Comparison of ENCODE assay signal across 20 cellular contexts in genomic region chr12:39047539-39048078, GRCh38.
DNase-seq lines count a peak whose midpoint lies in the region; ATAC-seq and TF ChIP-seq lines count a peak whose summit lies in the region.
"Had no signal": no experiment of that assay in that cellular context is flagged by ENCODE, and none has a peak within 500 bp of the region (broad histone marks: within the 10 kb centered on the region; RNA-seq: fewer than 3 reads in every experiment).

No MANE protein-coding gene starts in this region.

- no peak overlapping the region for H3K4me3 Mint-ChIP-seq in natural killer cell
- H3K4me3 Mint-ChIP-seq: B cell had no signal

- no peaks in the 10 kb centered on the region for H3K36me3 ChIP-seq in lung (ENCODE audit: control insufficient read depth in 2 of 2, insufficient read depth in 2 of 2, low read length in 2 of 2)

- ATAC-seq in lung (ENCODE audit: insufficient read depth, low FRiP score) = peak; percentile 53
- ATAC-seq in HG02571 (IDR thresholded peaks at IDR 0.05; ENCODE audit: unreplicated experiment) = no peak
- ATAC-seq in natural killer cell = no peak
- no peak for ATAC-seq in GM19351 (IDR thresholded peaks at IDR 0.05; ENCODE audit: unreplicated experiment)

- H3K27me3 ChIP-seq in lung (ENCODE audit: control insufficient read depth, insufficient read depth) = no peaks in the 10 kb centered on the region

- no peak overlapping the region for H3K27ac Mint-ChIP-seq in natural killer cell
- H3K27ac Mint-ChIP-seq: B cell; CD4-positive, CD25-positive, alpha-beta regulatory T cell had no signal

- H3K4me3 ChIP-seq in lung = no peak overlapping the region

- H3K9me3 ChIP-seq in lung (ENCODE audit: control insufficient read depth in 2 of 2, insufficient read depth in 1 of 2, low read length in 1 of 2) = no peaks in the 10 kb centered on the region
- H3K9me3 ChIP-seq: SK-N-SH had no signal

- intact Hi-C loops in natural killer cell (cut with micrococcal nuclease) = no loop called here

- in situ Hi-C loops in SK-MEL-5 (cut with HindIII; ENCODE audit: low pct_unique_long_range_greater_than_20kb, low sequenced_read_pairs) = no loop called here

- peaks cover 0 to 6% of the 10 kb centered on the region in 2 donors for H3K4me1 ChIP-seq in lung (ENCODE audit: control insufficient read depth in 2 of 2, insufficient read depth in 2 of 2, low read length in 2 of 2)

- H3K9me3 Mint-ChIP-seq in natural killer cell = peaks cover 2 to 3% of the 10 kb centered on the region in 2 donors

- H3K27ac ChIP-seq in lung (ENCODE audit: low read depth in 1 of 2, low read length in 1 of 2) = no peak overlapping the region
- H3K27ac ChIP-seq: KMS-11 had no signal

- H3K4me1 Mint-ChIP-seq in natural killer cell = no peaks in the 10 kb centered on the region
- H3K4me1 Mint-ChIP-seq: B cell; CD4-positive, CD25-positive, alpha-beta regulatory T cell had no signal

- no peaks in the 10 kb centered on the region for H3K36me3 Mint-ChIP-seq in natural killer cell
- H3K36me3 Mint-ChIP-seq: CD4-positive, CD25-positive, alpha-beta regulatory T cell had no signal

- 69 to 82% methylated on average over 5 of the region's 5 CpGs for WGBS in lung, 2 donors

- DNase-seq in NCI-H345 treated with DMSO at 0.1 percent for 48 hours (lab: John Stamatoyannopoulos, UW; ENCODE audit: unreplicated experiment) = peak; percentile 4
- DNase-seq in NCI-H345 (lab: John Stamatoyannopoulos, UW) = no peak
- peak; percentile 83 for DNase-seq in SK-MEL-5 (ENCODE audit: low read depth, low spot score)
- DNase-seq in lung (ENCODE audit: low spot score) = no peak
- no peak for DNase-seq in GM20000 (ENCODE audit: low spot score)
- no peak for DNase-seq in natural killer cell
- DNase-seq: 8988T; CD4-positive, CD25-positive, alpha-beta regulatory T cell; DMS79; HCEC 1CT; NCI-H187 treated with DMSO at 0.1 percent for 48 hours; NCI-H2171; NCI-H446 treated with DMSO at 0.1 percent for 48 hours; NCI-H69; Right ventricle myocardium superior had no signal

- no peak for TF ChIP-seq CTCF in lung (IDR thresholded peaks at IDR 0.05; ENCODE audit: control extremely low read depth, extremely low read depth)
- TF ChIP-seq CTCF in GM20000 (IDR thresholded peaks at IDR 0.05; ENCODE audit: extremely low read depth, missing control alignments) = no peak
- no peak for TF ChIP-seq CTCF in natural killer cell (IDR thresholded peaks at IDR 0.05)

- no peaks in the 10 kb centered on the region for H3K27me3 Mint-ChIP-seq in natural killer cell (ENCODE audit: low read depth in 2 of 2)
- H3K27me3 Mint-ChIP-seq: B cell; CD4-positive, CD25-positive, alpha-beta regulatory T cell had no signal

Comparison
In these comparisons a context has a peak if more than half of its experiments do, and no peak if none do; other contexts are left out.
1. DNase-seq: peak in NCI-H345 treated with DMSO at 0.1 percent for 48 hours (single experiment) and SK-MEL-5 (single experiment); none in NCI-H345 (single experiment), lung (single experiment), GM20000 (single experiment) and natural killer cell (single experiment).